Comparison of ENCODE assay signal across 11 cellular contexts in genomic region chr14:95256011-95256775, GRCh38.
DNase-seq lines count a peak whose midpoint lies in the region; ATAC-seq, FAIRE-seq and TF ChIP-seq lines count a peak whose summit lies in the region.
"Had no signal": no experiment of that assay in that cellular context is flagged by ENCODE, and none has a peak within 500 bp of the region (broad histone marks: within the 10 kb centered on the region; RNA-seq: fewer than 3 reads in every experiment).

No MANE protein-coding gene starts in this region.

- H3K4me1 ChIP-seq in HEK293 (ENCODE audit: control insufficient read depth, insufficient read depth, low read length) (peaks cover 9% of the 10 kb centered on the region; the same call in 1 of the 2 replicates), H1 (replicated peaks in 1 of 4; ENCODE audit: control insufficient read depth in 3 of 4, insufficient read depth in 4 of 4, low read length in 3 of 4) (peaks cover 6 to 32% (median 20%) of the 10 kb centered on the region in 4 experiments), neural progenitor cell (peaks cover 43% of the 10 kb centered on the region)
- H3K4me1 ChIP-seq: parathyroid adenoma had no signal

- POLR2A ChIA-PET in HEK293 (lab: Yijun Ruan, JAX) = no interaction called here
- POLR2A ChIA-PET in H1 (lab: Charles Lee; ENCODE audit: partially characterized antibody) = interaction anchor here (0.9 kb wide), 1 partner anchor 105 kb away, joined by 6 read pairs; no protein-coding TSS in a partner anchor
- POLR2A ChIA-PET in WTC11 (lab: Charles Lee) = no interaction called here

- H4K8ac ChIP-seq in H1 (ENCODE audit: extremely low read depth, insufficient read depth, low read length) = no peak overlapping the region

- no peak overlapping the region for H2BK15ac ChIP-seq in H1 (ENCODE audit: low read length)

- H3K18ac ChIP-seq in H1 (ENCODE audit: extremely low read depth, low read length) = 0 out of 2 replicates have a peak overlapping the region, but pooled peaks have one; percentile 33

- peaks cover 10% of the 10 kb centered on the region; the same call in 1 of the 2 replicates for H3K23me2 ChIP-seq in H1 (ENCODE audit: low read depth, low read length)

- H2AK5ac ChIP-seq in H1 (ENCODE audit: low read depth, low read length) = no peak overlapping the region

- H3K4me2 ChIP-seq in H1 (ENCODE audit: insufficient read depth in 1 of 2, low read depth in 2 of 2, low read length in 2 of 2) = peak overlapping the region in 1 of 2 experiments; percentile 62; a peak in 1 of 4 replicates
- peak overlapping the region; percentile 72 for H3K4me2 ChIP-seq in neural progenitor cell

- no peak overlapping the region for H2BK20ac ChIP-seq in H1 (ENCODE audit: low read length)

- TF ChIP-seq EP300 in H1 (IDR thresholded peaks at IDR 0.05; ENCODE audit: borderline replicate concordance in 1 of 2, low read depth in 2 of 2, low read length in 2 of 2) = no peak

- H3K36me3 Mint-ChIP-seq in neural progenitor cell = no peaks in the 10 kb centered on the region
- H3K36me3 Mint-ChIP-seq in WTC11 = no peaks in the 10 kb centered on the region

- H3K27me3 ChIP-seq in H1 (replicated peaks in 1 of 4; ENCODE audit: control insufficient read depth in 3 of 4, extremely low read depth in 1 of 4, insufficient read depth in 3 of 4, low read length in 3 of 4) (no peaks in the 10 kb centered on the region), neural progenitor cell (no peaks in the 10 kb centered on the region)

- H2BK120ac ChIP-seq in H1 (replicated peaks; ENCODE audit: low read depth, low read length) = no peak overlapping the region

- peak overlapping the region; percentile 62 for H3K4me3 Mint-ChIP-seq in neural progenitor cell
- no peak overlapping the region for H3K4me3 Mint-ChIP-seq in WTC11
- H3K4me3 Mint-ChIP-seq: T-helper 1 cell treated with Interleukin-12 subunit alpha and Interleukin-12 subunit beta and Interleukin-4 antibody, amounts not matched to agents 30 μg/mL and 1 μg/mL, for 36 hours had no signal

- H3F3A ChIP-seq in neural progenitor cell (ENCODE audit: low read depth) = peaks cover 36% of the 10 kb centered on the region

- H3K36me3 ChIP-seq in HEK293 (ENCODE audit: control insufficient read depth in 2 of 2, insufficient read depth in 1 of 2, low read length in 2 of 2) (no peaks in the 10 kb centered on the region; a peak in 1 of 3 replicates), H1 (ENCODE audit: control insufficient read depth in 2 of 4, insufficient read depth in 4 of 4, low read length in 3 of 4) (no peaks in the 10 kb centered on the region; a peak in 1 of 8 replicates), neural progenitor cell (no peaks in the 10 kb centered on the region)

- H3K27ac Mint-ChIP-seq in neural progenitor cell (peak overlapping the region; percentile 1), WTC11 (no peak overlapping the region; the same call in 1 of the 2 replicates)
- H3K27ac Mint-ChIP-seq: T-helper 1 cell treated with Interleukin-12 subunit alpha and Interleukin-12 subunit beta and Interleukin-4 antibody, amounts not matched to agents 30 μg/mL and 1 μg/mL, for 36 hours had no signal

- DNase-seq in NCI-H345 (lab: John Stamatoyannopoulos, UW) (peak; percentile 94), H1 (ENCODE audit: low read depth in 1 of 2, low spot score in 2 of 2) (no peak), neural progenitor cell (ENCODE audit: low spot score) (peak; percentile 41), HuH-7 (ENCODE audit: low spot score) (no peak), GM12892 (ENCODE audit: insufficient read length) (no peak), WTC11 (ENCODE audit: low spot score) (no peak)
- DNase-seq: cerebellar nuclear complex had no signal

- no peak overlapping the region for H3K9ac ChIP-seq in H1 (replicated peaks in 1 of 4; ENCODE audit: extremely low read depth in 1 of 4, low read depth in 3 of 4, low read length in 3 of 4)
- no peak overlapping the region for H3K9ac ChIP-seq in neural progenitor cell
- H3K9ac ChIP-seq: parathyroid adenoma had no signal

- no peak for TF ChIP-seq CTCF in HEK293 (tag by site-specific recombination; IDR thresholded peaks at IDR 0.05)
- TF ChIP-seq CTCF in H1 (IDR thresholded peaks at IDR 0.05; ENCODE audit: control extremely low read depth in 1 of 3, insufficient read depth in 1 of 3, low read depth in 1 of 3, low read length in 3 of 3) = no peak
- no peak for TF ChIP-seq CTCF in neural progenitor cell (IDR thresholded peaks at IDR 0.05)
- TF ChIP-seq CTCF in WTC11 (IDR thresholded peaks at IDR 0.05) = no peak

- WGBS in H1 (ENCODE audit: extremely low coverage in 1 of 2, insufficient coverage in 1 of 2, insufficient read length in 1 of 2, insufficient replicate concordance in 2 of 2, low coverage in 1 of 2, low lambda C conversion rate in 2 of 2, missing lambda C conversion rate in 1 of 2), 2 experiments = 81% methylated on average over 15 of the region's 15 CpGs; no CpG with 5 or more reads in 1 of the 2 experiments

- TF ChIP-seq POLR2A in H1 (IDR thresholded peaks at IDR 0.05; ENCODE audit: control extremely low read depth in 1 of 2, low read depth in 2 of 2, low read length in 2 of 2) = no peak
- TF ChIP-seq POLR2A in GM12892 (IDR thresholded peaks at IDR 0.05; ENCODE audit: low read depth, low read length) = no peak

- H3K4me1 Mint-ChIP-seq in neural progenitor cell (peaks cover 56% of the 10 kb centered on the region), WTC11 (peaks cover 25% of the 10 kb centered on the region)

- FAIRE-seq in H1 (lab: Jason Lieb, UNC) = no peak
- no peak for FAIRE-seq in GM12892 (lab: Jason Lieb, UNC)

- peaks cover 10% of the 10 kb centered on the region for H3K27me3 Mint-ChIP-seq in neural progenitor cell (ENCODE audit: insufficient read depth, low read depth)
- H3K27me3 Mint-ChIP-seq in WTC11 (ENCODE audit: low read depth) = no peaks in the 10 kb centered on the region; the same call in 1 of the 2 replicates

- H3K4me3 ChIP-seq in HEK293 (ENCODE audit: low read depth, low read length) (no peak overlapping the region), H1 (ENCODE audit: extremely low read depth in 1 of 4, insufficient read depth in 2 of 4, low read depth in 3 of 4, low read length in 4 of 4) (no peak overlapping the region), neural progenitor cell (no peak overlapping the region)

- peak overlapping the region; percentile 50; the same call in 1 of the 2 replicates for H2BK12ac ChIP-seq in H1 (ENCODE audit: low read depth, low read length)

- H3K56ac ChIP-seq in H1 (replicated peaks; ENCODE audit: insufficient read length, low read depth, low read length) = no peak overlapping the region

- H3K27ac ChIP-seq in HEK293 (ENCODE audit: extremely low read depth, low read depth, low read length) (no peak overlapping the region), H1 (ENCODE audit: low read depth, low read length) (no peak overlapping the region), neural progenitor cell (no peak overlapping the region)
- H3K27ac ChIP-seq: parathyroid adenoma had no signal

- no peaks in the 10 kb centered on the region for H3K79me2 ChIP-seq in H1 (ENCODE audit: control insufficient read depth in 1 of 2, insufficient read depth in 2 of 2, low read length in 2 of 2)
- no peaks in the 10 kb centered on the region for H3K79me2 ChIP-seq in neural progenitor cell (ENCODE audit: low read depth)
- H3K79me2 ChIP-seq: parathyroid adenoma had no signal

- ATAC-seq in HG03196 (IDR thresholded peaks at IDR 0.05; ENCODE audit: unreplicated experiment) = no peak
- no peak for ATAC-seq in WTC11

- H3K14ac ChIP-seq in H1 (ENCODE audit: insufficient read length) = no peak overlapping the region

- H3K9me3 Mint-ChIP-seq in neural progenitor cell (no peaks in the 10 kb centered on the region), WTC11 (no peaks in the 10 kb centered on the region; the same call in 1 of the 2 replicates)
- H3K9me3 Mint-ChIP-seq: T-helper 1 cell treated with Interleukin-12 subunit alpha and Interleukin-12 subunit beta and Interleukin-4 antibody, amounts not matched to agents 30 μg/mL and 1 μg/mL, for 36 hours had no signal

- no peaks in the 10 kb centered on the region for H3K79me1 ChIP-seq in H1 (ENCODE audit: low read depth, low read length)

- H3K4ac ChIP-seq in H1 (replicated peaks; ENCODE audit: insufficient read length, low read depth, low read length) = no peak overlapping the region

- CTCF ChIA-PET in HEK293 (lab: Yijun Ruan, JAX) (no interaction called here), H1 (lab: Charles Lee; ENCODE audit: partially characterized antibody) (interaction anchor here (0.6 to 1.5 kb wide), 6 partner anchors 25 to 397 kb away, joined by 3 to 4 read pairs (median 3); no protein-coding TSS in a partner anchor), WTC11 (lab: Charles Lee) (interaction anchor here (1.1 to 1.9 kb wide), 5 partner anchors 15 to 549 kb away, joined by 3 to 14 read pairs (median 3); no protein-coding TSS in a partner anchor)

- H2AFZ ChIP-seq in H1 (ENCODE audit: low read length) (no peak overlapping the region), neural progenitor cell (replicated peaks) (no peak overlapping the region)
- H2AFZ ChIP-seq: parathyroid adenoma had no signal

- no peak overlapping the region for H4K5ac ChIP-seq in H1 (ENCODE audit: insufficient read length, low read depth, low read length)

- H3K9me3 ChIP-seq in HEK293 (ENCODE audit: control insufficient read depth, insufficient read depth, low read depth, low read length) (no peaks in the 10 kb centered on the region), H1 (ENCODE audit: insufficient read depth in 2 of 2, low read depth in 1 of 2, low read length in 1 of 2) (no peaks in the 10 kb centered on the region), neural progenitor cell (ENCODE audit: low read depth) (no peaks in the 10 kb centered on the region)

- H4K91ac ChIP-seq in H1 (replicated peaks; ENCODE audit: insufficient read length, low read length) = peak overlapping the region; percentile 16

- peaks cover 0 to 8% of the 10 kb centered on the region in 2 experiments for H4K20me1 ChIP-seq in H1 (replicated peaks in 1 of 2; ENCODE audit: control insufficient read depth in 1 of 2, insufficient read depth in 2 of 2, low read length in 2 of 2)
- H4K20me1 ChIP-seq in neural progenitor cell (ENCODE audit: low read depth) = peaks cover 18% of the 10 kb centered on the region

- H3K23ac ChIP-seq in H1 (ENCODE audit: insufficient read length) = no peak overlapping the region

- H2BK5ac ChIP-seq in H1 (ENCODE audit: low read depth, low read length) = 0 out of 2 replicates have a peak overlapping the region, but pooled peaks have one; percentile 26

- no peak for TF ChIP-seq RAD21 in H1 (IDR thresholded peaks at IDR 0.05 in 1 of 2, conservative IDR thresholded peaks at IDR 0.05 in 1 of 2; ENCODE audit: low read depth in 2 of 2, low read length in 2 of 2)

TF ChIP-seq in HEK293, 187 proteins besides CTCF, POLR2A, EP300 and RAD21 (continues in another document):
- peak; percentile 94 for TF ChIP-seq GLIS1 (tag by site-specific recombination; IDR thresholded peaks at IDR 0.05)

TF ChIP-seq in H1, 55 proteins besides CTCF, POLR2A, EP300 and RAD21 (continues in another document):
- TF ChIP-seq KDM5A (IDR thresholded peaks at IDR 0.05; ENCODE audit: low read length) = no peak
- TF ChIP-seq MAFK (IDR thresholded peaks at IDR 0.05; ENCODE audit: low read depth, low read length) = no peak

TF ChIP-seq in WTC11, 78 proteins besides CTCF, POLR2A, EP300 and RAD21 (continues in another document):
- no peak for TF ChIP-seq NR3C1 (CRISPR knock-in tag; conservative IDR thresholded peaks at IDR 0.05; ENCODE audit: low read depth)
- TF ChIP-seq ELF4 (CRISPR knock-in tag; IDR thresholded peaks at IDR 0.05; ENCODE audit: low read depth) = no peak
- TF ChIP-seq GTF2I (CRISPR knock-in tag; conservative IDR thresholded peaks at IDR 0.05) = no peak

Comparison
In these comparisons a context has a peak if more than half of its experiments do, and no peak if none do; other contexts are left out.
1. DNase-seq: peak in NCI-H345 (single experiment) and neural progenitor cell (single experiment); none in H1 (0 of 2), HuH-7 (single experiment), GM12892 (single experiment) and WTC11 (single experiment).
2. Of the 8 proteins assayed by ChIP-seq in both HEK293 and WTC11: peak only in HEK293: ZBTB21; only in WTC11: none; in both: none; in neither: 7.